Comparison of ENCODE assay signal across 9 cellular contexts in genomic region chr5:100731768-100732167, GRCh38.
DNase-seq lines count a peak whose midpoint lies in the region; ATAC-seq and TF ChIP-seq lines count a peak whose summit lies in the region.
"Had no signal": no experiment of that assay in that cellular context is flagged by ENCODE, and none has a peak within 500 bp of the region (broad histone marks: within the 10 kb centered on the region; RNA-seq: fewer than 3 reads in every experiment).

No MANE protein-coding gene starts in this region.

- peak; percentile 68 to 74 for ATAC-seq in activated CD4-positive, CD25-positive, alpha-beta regulatory T cell treated with anti-CD3 and anti-CD28 coated beads, Interleukin-2, amount 50 U/mL, for 24 hours
- peak; percentile 96 for ATAC-seq in GM21825 (IDR thresholded peaks at IDR 0.05; ENCODE audit: unreplicated experiment)
- peak; percentile 24 for ATAC-seq in left lung

- H3K27ac ChIP-seq in left lung: no peak overlapping the region

- intact Hi-C loops in left lung (cut with DNase I): no loop called here

- H3K27ac Mint-ChIP-seq in chondrocyte (ENCODE audit: unreplicated experiment): no peak overlapping the region
- H3K27ac Mint-ChIP-seq: nephron had no signal

- H3K9me3 ChIP-seq in left lung: no peaks in the 10 kb centered on the region
- no peaks in the 10 kb centered on the region for H3K9me3 ChIP-seq in MG63

- no peak for TF ChIP-seq CTCF in left lung (IDR thresholded peaks at IDR 0.05)
- no peak for TF ChIP-seq CTCF in chondrocyte (IDR thresholded peaks at IDR 0.05)

- peaks cover 0 to 6% of the 10 kb centered on the region in 2 donors for H3K4me1 ChIP-seq in left lung

- no peaks in the 10 kb centered on the region for H3K27me3 ChIP-seq in left lung
- H3K27me3 ChIP-seq in MG63: no peaks in the 10 kb centered on the region

- peaks cover 23% of the 10 kb centered on the region for H3K27me3 Mint-ChIP-seq in chondrocyte (ENCODE audit: low read depth)

- H3K4me3 Mint-ChIP-seq in chondrocyte (ENCODE audit: unreplicated experiment): no peak overlapping the region
- H3K4me3 Mint-ChIP-seq: nephron had no signal

- no peaks in the 10 kb centered on the region for H3K4me1 Mint-ChIP-seq in chondrocyte (ENCODE audit: low read depth)
- H3K4me1 Mint-ChIP-seq: nephron had no signal

- no peaks in the 10 kb centered on the region for H3K36me3 ChIP-seq in left lung
- H3K36me3 ChIP-seq in MG63: no peaks in the 10 kb centered on the region

- no peaks in the 10 kb centered on the region for H3K36me3 Mint-ChIP-seq in chondrocyte (ENCODE audit: low read depth)

- no peaks in the 10 kb centered on the region for H3K9me3 Mint-ChIP-seq in chondrocyte (ENCODE audit: low read depth)
- H3K9me3 Mint-ChIP-seq: nephron had no signal

- no peak for DNase-seq in activated CD4-positive, CD25-positive, alpha-beta regulatory T cell (lab: John Stamatoyannopoulos, UW)
- peak; percentile 51 for DNase-seq in NAMALWA (ENCODE audit: low spot score)
- no peak for DNase-seq in left lung
- no peak for DNase-seq in NCI-H1105 treated with DMSO at 0.1 percent for 48 hours (lab: John Stamatoyannopoulos, UW)
- DNase-seq in MG63: no peak
- DNase-seq in chondrocyte (ENCODE audit: low spot score): no peak

- H3K4me3 ChIP-seq in left lung (no peak overlapping the region), MG63 (no peak overlapping the region)

Comparison
In these comparisons a context has a peak if more than half of its experiments do, and no peak if none do; other contexts are left out.
1. ATAC-seq: peak in every context shown above with its lines; median percentile 96 in GM21825; 71 in activated CD4-positive, CD25-positive, alpha-beta regulatory T cell treated with anti-CD3 and anti-CD28 coated beads, Interleukin-2, amount 50 U/mL, for 24 hours; 24 in left lung.